Comparison of ENCODE assay signal across 1 cellular context in the genomic region with DNA sequence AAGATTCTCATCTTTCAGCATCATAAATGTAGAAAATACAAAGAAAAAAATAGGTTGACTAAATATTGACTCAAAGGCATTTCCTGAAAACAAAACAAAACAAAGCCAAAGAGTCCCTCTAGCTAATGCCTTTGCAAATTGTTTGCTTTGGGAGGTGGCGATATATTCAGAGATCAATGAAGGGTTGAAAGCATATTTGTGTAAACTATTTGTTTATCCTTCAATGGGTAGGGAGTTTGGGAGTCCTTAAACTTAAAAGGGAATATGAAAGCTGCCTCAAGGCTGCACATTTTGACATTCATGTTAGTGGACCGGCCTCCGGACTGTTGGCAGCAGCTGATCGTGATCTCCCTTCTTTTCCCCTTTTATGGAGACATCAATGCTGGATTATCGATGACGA.
TF ChIP-seq lines count a peak whose summit lies in the region.

No MANE protein-coding gene starts in this region.

TF ChIP-seq in HepG2, 621 proteins besides CTCF, POLR2A, EP300 and RAD21 (continued from another document):
- TF ChIP-seq, protein P1, sequence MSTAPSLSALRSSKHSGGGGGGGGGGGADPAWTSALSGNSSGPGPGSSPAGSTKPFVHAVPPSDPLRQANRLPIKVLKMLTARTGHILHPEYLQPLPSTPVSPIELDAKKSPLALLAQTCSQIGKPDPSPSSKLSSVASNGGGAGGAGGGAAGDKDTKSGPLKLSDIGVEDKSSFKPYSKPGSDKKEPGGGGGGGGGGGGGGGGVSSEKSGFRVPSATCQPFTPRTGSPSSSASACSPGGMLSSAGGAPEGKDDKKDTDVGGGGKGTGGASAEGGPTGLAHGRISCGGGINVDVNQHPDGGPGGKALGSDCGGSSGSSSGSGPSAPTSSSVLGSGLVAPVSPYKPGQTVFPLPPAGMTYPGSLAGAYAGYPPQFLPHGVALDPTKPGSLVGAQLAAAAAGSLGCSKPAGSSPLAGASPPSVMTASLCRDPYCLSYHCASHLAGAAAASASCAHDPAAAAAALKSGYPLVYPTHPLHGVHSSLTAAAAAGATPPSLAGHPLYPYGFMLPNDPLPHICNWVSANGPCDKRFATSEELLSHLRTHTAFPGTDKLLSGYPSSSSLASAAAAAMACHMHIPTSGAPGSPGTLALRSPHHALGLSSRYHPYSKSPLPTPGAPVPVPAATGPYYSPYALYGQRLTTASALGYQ (CRISPR knock-in tag; IDR thresholded peaks at IDR 0.05): 0 out of 2 replicates have a peak, but pooled peaks have one; percentile 24
- TF ChIP-seq, protein P2, sequence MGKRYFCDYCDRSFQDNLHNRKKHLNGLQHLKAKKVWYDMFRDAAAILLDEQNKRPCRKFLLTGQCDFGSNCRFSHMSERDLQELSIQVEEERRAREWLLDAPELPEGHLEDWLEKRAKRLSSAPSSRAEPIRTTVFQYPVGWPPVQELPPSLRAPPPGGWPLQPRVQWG (CRISPR knock-in tag; IDR thresholded peaks at IDR 0.05; ENCODE audit: borderline replicate concordance, low read depth): no peak
- TF ChIP-seq NR2F6 (IDR thresholded peaks at IDR 0.05) (peak; percentile 41; the same call in 1 of the 2 replicates), NR2F6 (CRISPR knock-in tag; IDR thresholded peaks at IDR 0.05) (no peak), RARA (CRISPR knock-in tag; IDR thresholded peaks at IDR 0.05) (peak; percentile 45; the same call in 1 of the 2 replicates), ZNF674 (CRISPR knock-in tag; IDR thresholded peaks at IDR 0.05; ENCODE audit: low read depth) (no peak), ZNF792 (CRISPR knock-in tag; IDR thresholded peaks at IDR 0.05) (no peak), RBFOX2 (IDR thresholded peaks at IDR 0.05; ENCODE audit: low read depth, low read length) (no peak), JDP2 (CRISPR knock-in tag; IDR thresholded peaks at IDR 0.05; ENCODE audit: borderline replicate concordance) (no peak), RBM22 (optimal IDR thresholded peaks at IDR 0.05; ENCODE audit: low read length) (no peak), ZFP82 (CRISPR knock-in tag; IDR thresholded peaks at IDR 0.05; ENCODE audit: borderline replicate concordance) (no peak), SMAD3 (CRISPR knock-in tag; IDR thresholded peaks at IDR 0.05) (no peak), KDM3A (CRISPR knock-in tag; IDR thresholded peaks at IDR 0.05; ENCODE audit: low read depth) (no peak), NFE2L1 (CRISPR knock-in tag; IDR thresholded peaks at IDR 0.05; ENCODE audit: borderline replicate concordance) (no peak), MXI1 (IDR thresholded peaks at IDR 0.05; ENCODE audit: borderline replicate concordance, low read depth, low read length) (no peak), ZFP36 (IDR thresholded peaks at IDR 0.05; ENCODE audit: borderline replicate concordance, low read depth, low read length, partially characterized antibody) (peak; percentile 27), YEATS2 (CRISPR knock-in tag; IDR thresholded peaks at IDR 0.05; ENCODE audit: borderline replicate concordance) (no peak), ZNF446 (CRISPR knock-in tag; IDR thresholded peaks at IDR 0.05) (no peak), KLF11 (CRISPR knock-in tag; IDR thresholded peaks at IDR 0.05) (no peak), PHF8 (CRISPR knock-in tag; IDR thresholded peaks at IDR 0.05) (no peak), ARID2 (CRISPR knock-in tag; IDR thresholded peaks at IDR 0.05; ENCODE audit: borderline replicate concordance) (no peak), ZNF331 (CRISPR knock-in tag; IDR thresholded peaks at IDR 0.05) (no peak), ZBTB38 (CRISPR knock-in tag; IDR thresholded peaks at IDR 0.05) (no peak), HHEX (CRISPR knock-in tag; IDR thresholded peaks at IDR 0.05) (peak; percentile 93), EHMT2 (IDR thresholded peaks at IDR 0.05; ENCODE audit: borderline replicate concordance, low read depth, low read length) (no peak), HNRNPLL (IDR thresholded peaks at IDR 0.05; ENCODE audit: low read depth, low read length, poor library complexity, severe bottlenecking) (no peak)
- TF ChIP-seq, protein P3, sequence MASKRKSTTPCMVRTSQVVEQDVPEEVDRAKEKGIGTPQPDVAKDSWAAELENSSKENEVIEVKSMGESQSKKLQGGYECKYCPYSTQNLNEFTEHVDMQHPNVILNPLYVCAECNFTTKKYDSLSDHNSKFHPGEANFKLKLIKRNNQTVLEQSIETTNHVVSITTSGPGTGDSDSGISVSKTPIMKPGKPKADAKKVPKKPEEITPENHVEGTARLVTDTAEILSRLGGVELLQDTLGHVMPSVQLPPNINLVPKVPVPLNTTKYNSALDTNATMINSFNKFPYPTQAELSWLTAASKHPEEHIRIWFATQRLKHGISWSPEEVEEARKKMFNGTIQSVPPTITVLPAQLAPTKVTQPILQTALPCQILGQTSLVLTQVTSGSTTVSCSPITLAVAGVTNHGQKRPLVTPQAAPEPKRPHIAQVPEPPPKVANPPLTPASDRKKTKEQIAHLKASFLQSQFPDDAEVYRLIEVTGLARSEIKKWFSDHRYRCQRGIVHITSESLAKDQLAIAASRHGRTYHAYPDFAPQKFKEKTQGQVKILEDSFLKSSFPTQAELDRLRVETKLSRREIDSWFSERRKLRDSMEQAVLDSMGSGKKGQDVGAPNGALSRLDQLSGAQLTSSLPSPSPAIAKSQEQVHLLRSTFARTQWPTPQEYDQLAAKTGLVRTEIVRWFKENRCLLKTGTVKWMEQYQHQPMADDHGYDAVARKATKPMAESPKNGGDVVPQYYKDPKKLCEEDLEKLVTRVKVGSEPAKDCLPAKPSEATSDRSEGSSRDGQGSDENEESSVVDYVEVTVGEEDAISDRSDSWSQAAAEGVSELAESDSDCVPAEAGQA (IDR thresholded peaks at IDR 0.05; ENCODE audit: low read depth): no peak
- TF ChIP-seq, protein P3 (CRISPR knock-in tag; IDR thresholded peaks at IDR 0.05; ENCODE audit: borderline replicate concordance): no peak
- TF ChIP-seq, protein P4, sequence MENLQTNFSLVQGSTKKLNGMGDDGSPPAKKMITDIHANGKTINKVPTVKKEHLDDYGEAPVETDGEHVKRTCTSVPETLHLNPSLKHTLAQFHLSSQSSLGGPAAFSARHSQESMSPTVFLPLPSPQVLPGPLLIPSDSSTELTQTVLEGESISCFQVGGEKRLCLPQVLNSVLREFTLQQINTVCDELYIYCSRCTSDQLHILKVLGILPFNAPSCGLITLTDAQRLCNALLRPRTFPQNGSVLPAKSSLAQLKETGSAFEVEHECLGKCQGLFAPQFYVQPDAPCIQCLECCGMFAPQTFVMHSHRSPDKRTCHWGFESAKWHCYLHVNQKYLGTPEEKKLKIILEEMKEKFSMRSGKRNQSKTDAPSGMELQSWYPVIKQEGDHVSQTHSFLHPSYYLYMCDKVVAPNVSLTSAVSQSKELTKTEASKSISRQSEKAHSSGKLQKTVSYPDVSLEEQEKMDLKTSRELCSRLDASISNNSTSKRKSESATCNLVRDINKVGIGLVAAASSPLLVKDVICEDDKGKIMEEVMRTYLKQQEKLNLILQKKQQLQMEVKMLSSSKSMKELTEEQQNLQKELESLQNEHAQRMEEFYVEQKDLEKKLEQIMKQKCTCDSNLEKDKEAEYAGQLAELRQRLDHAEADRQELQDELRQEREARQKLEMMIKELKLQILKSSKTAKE (CRISPR knock-in tag; IDR thresholded peaks at IDR 0.05; ENCODE audit: borderline replicate concordance): no peak
